1 cellular context compared by ENCODE assay signal in genomic region chr3:33901862-33902563, GRCh38.
TF ChIP-seq lines count a peak whose summit lies in the region.

No MANE protein-coding gene starts in this region.

TF ChIP-seq in GM23338, 12 proteins besides CTCF, POLR2A, EP300 and RAD21 (continued from another document):
- TF ChIP-seq ZNF462 (CRISPR knock-in tag; IDR thresholded peaks at IDR 0.05) (no peak), NANOG (IDR thresholded peaks at IDR 0.05; ENCODE audit: borderline replicate concordance) (no peak), CREB1 (CRISPR knock-in tag; IDR thresholded peaks at IDR 0.05; ENCODE audit: low read depth) (no peak), ZNF331 (CRISPR knock-in tag; IDR thresholded peaks at IDR 0.05; ENCODE audit: low read depth) (no peak)
TF ChIP-seq in GM23338: peak in this region for 0.
